In the genomic region with DNA sequence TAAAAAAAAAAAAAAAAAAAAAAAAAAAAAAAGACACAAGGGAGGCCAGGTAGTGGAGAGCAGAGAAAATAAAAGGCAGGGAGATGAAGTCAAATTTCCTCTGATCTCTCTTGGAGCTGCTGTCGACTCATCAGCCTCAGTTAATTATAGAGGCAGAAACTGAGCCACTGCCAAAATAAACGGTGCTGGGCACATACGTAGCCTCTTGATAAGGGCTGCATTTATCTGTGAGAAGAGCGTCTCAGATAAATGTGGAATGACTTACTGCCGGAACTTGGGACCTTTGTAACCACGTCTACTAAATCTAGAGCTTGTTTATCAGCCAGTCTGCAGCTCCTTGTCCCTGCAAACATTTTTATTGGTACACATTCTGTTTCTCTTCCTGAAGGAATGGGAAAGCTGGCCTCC, we compare ENCODE assay signal across 1 cellular context.
TF ChIP-seq lines count a peak whose summit lies in the region.

No MANE protein-coding gene starts in this region.

TF ChIP-seq in K562, 482 proteins besides CTCF, POLR2A, EP300 and RAD21 (continued from another document and continues in another):
- TF ChIP-seq ZBED1 (IDR thresholded peaks at IDR 0.05) (0 out of 2 replicates have a peak, but pooled peaks have one; percentile 82), KLF1 (tag; IDR thresholded peaks at IDR 0.05) (no peak), ZKSCAN1 (IDR thresholded peaks at IDR 0.05; ENCODE audit: low read depth, low read length) (no peak), ILF3 (IDR thresholded peaks at IDR 0.05; ENCODE audit: borderline replicate concordance) (0 out of 2 replicates have a peak, but pooled peaks have one; percentile 31), ZNF41 (CRISPR knock-in tag; conservative IDR thresholded peaks at IDR 0.05) (no peak), POLR3G (IDR thresholded peaks at IDR 0.05; ENCODE audit: extremely low read depth, insufficient read length, insufficient replicate concordance) (no peak), ASH1L (IDR thresholded peaks at IDR 0.05; ENCODE audit: borderline replicate concordance, low read depth, partially characterized antibody) (no peak), DPF2 (IDR thresholded peaks at IDR 0.05) (peak; percentile 94), TFAP4 (CRISPR knock-in tag; IDR thresholded peaks at IDR 0.05; ENCODE audit: borderline replicate concordance) (no peak), FOXK1 (CRISPR knock-in tag; IDR thresholded peaks at IDR 0.05; ENCODE audit: borderline replicate concordance) (no peak), PTRF (tag; IDR thresholded peaks at IDR 0.05) (no peak), CBX5 (IDR thresholded peaks at IDR 0.05; ENCODE audit: borderline replicate concordance, low read depth) (0 out of 2 replicates have a peak, but pooled peaks have one; percentile 41), ZNF592 (IDR thresholded peaks at IDR 0.05) (peak; percentile 41; the same call in 1 of the 2 replicates), NFIC (IDR thresholded peaks at IDR 0.05) (peak; percentile 97), NCOA4 (IDR thresholded peaks at IDR 0.05; ENCODE audit: partially characterized antibody) (no peak), E2F6 (IDR thresholded peaks at IDR 0.05; ENCODE audit: borderline replicate concordance in 1 of 2, extremely low read depth in 1 of 2, insufficient read depth in 1 of 2, insufficient read length in 1 of 2, low read depth in 1 of 2, low read length in 1 of 2, poor library complexity in 1 of 2, severe bottlenecking in 1 of 2) (no peak), NRF1 (conservative IDR thresholded peaks at IDR 0.05 in 1 of 2, IDR thresholded peaks at IDR 0.05 in 1 of 2) (peak in 1 of 2 experiments; percentile 28; a peak in 1 of 4 replicates), JUNB (CRISPR knock-in tag; conservative IDR thresholded peaks at IDR 0.05) (no peak), BRCA1 (IDR thresholded peaks at IDR 0.05) (no peak), BRCA1 (CRISPR knock-in tag; IDR thresholded peaks at IDR 0.05) (no peak), U2AF1 (optimal IDR thresholded peaks at IDR 0.05; ENCODE audit: low read depth, low read length) (no peak), ZNF436 (CRISPR knock-in tag; IDR thresholded peaks at IDR 0.05) (no peak), GATAD2B (IDR thresholded peaks at IDR 0.05; ENCODE audit: borderline replicate concordance) (peak; percentile 87; the same call in 1 of the 2 replicates), RERE (CRISPR knock-in tag; IDR thresholded peaks at IDR 0.05; ENCODE audit: borderline replicate concordance) (no peak), MED1 (CRISPR knock-in tag; IDR thresholded peaks at IDR 0.05; ENCODE audit: borderline replicate concordance) (no peak), HIVEP1 (CRISPR knock-in tag; IDR thresholded peaks at IDR 0.05) (no peak), KLF6 (CRISPR knock-in tag; IDR thresholded peaks at IDR 0.05; ENCODE audit: borderline replicate concordance) (no peak), ZNF655 (CRISPR knock-in tag; IDR thresholded peaks at IDR 0.05) (no peak), CCNT2 (IDR thresholded peaks at IDR 0.05; ENCODE audit: borderline replicate concordance, extremely low read depth, insufficient read length, low read depth, low read length) (peak; percentile 95)
- TF ChIP-seq, protein P1, sequence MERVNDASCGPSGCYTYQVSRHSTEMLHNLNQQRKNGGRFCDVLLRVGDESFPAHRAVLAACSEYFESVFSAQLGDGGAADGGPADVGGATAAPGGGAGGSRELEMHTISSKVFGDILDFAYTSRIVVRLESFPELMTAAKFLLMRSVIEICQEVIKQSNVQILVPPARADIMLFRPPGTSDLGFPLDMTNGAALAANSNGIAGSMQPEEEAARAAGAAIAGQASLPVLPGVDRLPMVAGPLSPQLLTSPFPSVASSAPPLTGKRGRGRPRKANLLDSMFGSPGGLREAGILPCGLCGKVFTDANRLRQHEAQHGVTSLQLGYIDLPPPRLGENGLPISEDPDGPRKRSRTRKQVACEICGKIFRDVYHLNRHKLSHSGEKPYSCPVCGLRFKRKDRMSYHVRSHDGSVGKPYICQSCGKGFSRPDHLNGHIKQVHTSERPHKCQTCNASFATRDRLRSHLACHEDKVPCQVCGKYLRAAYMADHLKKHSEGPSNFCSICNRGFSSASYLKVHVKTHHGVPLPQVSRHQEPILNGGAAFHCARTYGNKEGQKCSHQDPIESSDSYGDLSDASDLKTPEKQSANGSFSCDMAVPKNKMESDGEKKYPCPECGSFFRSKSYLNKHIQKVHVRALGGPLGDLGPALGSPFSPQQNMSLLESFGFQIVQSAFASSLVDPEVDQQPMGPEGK (CRISPR knock-in tag; IDR thresholded peaks at IDR 0.05; ENCODE audit: borderline replicate concordance): no peak
- TF ChIP-seq, protein P2, sequence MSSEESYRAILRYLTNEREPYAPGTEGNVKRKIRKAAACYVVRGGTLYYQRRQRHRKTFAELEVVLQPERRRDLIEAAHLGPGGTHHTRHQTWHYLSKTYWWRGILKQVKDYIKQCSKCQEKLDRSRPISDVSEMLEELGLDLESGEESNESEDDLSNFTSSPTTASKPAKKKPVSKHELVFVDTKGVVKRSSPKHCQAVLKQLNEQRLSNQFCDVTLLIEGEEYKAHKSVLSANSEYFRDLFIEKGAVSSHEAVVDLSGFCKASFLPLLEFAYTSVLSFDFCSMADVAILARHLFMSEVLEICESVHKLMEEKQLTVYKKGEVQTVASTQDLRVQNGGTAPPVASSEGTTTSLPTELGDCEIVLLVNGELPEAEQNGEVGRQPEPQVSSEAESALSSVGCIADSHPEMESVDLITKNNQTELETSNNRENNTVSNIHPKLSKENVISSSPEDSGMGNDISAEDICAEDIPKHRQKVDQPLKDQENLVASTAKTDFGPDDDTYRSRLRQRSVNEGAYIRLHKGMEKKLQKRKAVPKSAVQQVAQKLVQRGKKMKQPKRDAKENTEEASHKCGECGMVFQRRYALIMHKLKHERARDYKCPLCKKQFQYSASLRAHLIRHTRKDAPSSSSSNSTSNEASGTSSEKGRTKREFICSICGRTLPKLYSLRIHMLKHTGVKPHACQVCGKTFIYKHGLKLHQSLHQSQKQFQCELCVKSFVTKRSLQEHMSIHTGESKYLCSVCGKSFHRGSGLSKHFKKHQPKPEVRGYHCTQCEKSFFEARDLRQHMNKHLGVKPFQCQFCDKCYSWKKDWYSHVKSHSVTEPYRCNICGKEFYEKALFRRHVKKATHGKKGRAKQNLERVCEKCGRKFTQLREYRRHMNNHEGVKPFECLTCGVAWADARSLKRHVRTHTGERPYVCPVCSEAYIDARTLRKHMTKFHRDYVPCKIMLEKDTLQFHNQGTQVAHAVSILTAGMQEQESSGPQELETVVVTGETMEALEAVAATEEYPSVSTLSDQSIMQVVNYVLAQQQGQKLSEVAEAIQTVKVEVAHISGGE (CRISPR knock-in tag; IDR thresholded peaks at IDR 0.05): no peak
- TF ChIP-seq, protein P3, sequence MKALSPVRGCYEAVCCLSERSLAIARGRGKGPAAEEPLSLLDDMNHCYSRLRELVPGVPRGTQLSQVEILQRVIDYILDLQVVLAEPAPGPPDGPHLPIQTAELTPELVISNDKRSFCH (CRISPR knock-in tag; IDR thresholded peaks at IDR 0.05): no peak
- TF ChIP-seq, protein P3 (tag; IDR thresholded peaks at IDR 0.05): no peak
- TF ChIP-seq, protein P4, sequence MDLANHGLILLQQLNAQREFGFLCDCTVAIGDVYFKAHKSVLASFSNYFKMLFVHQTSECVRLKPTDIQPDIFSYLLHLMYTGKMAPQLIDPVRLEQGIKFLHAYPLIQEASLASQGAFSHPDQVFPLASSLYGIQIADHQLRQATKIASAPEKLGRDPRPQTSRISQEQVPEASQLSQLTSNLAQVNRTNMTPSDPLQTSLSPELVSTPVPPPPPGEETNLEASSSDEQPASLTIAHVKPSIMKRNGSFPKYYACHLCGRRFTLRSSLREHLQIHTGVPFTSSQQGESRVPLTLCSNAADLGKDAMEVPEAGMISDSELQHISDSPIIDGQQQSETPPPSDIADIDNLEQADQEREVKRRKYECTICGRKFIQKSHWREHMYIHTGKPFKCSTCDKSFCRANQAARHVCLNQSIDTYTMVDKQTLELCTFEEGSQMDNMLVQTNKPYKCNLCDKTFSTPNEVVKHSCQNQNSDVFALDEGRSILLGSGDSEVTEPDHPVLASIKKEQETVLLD (IDR thresholded peaks at IDR 0.05): peak; percentile 66; the same call in 1 of the 2 replicates
